2 cellular contexts compared by ENCODE assay signal in genomic region chr7:64889686-64890162, GRCh38.
TF ChIP-seq lines count a peak whose summit lies in the region.

No MANE protein-coding gene starts in this region.

TF ChIP-seq in A549, 52 proteins besides CTCF, POLR2A, EP300 and RAD21 (continued from another document):
- TF ChIP-seq PBX3 (IDR thresholded peaks at IDR 0.05) (no peak), FOSB (CRISPR knock-in tag; IDR thresholded peaks at IDR 0.05) (no peak), SREBF2 (IDR thresholded peaks at IDR 0.05) (no peak), CBX2 (IDR thresholded peaks at IDR 0.05; ENCODE audit: borderline replicate concordance, low read depth) (no peak), KDM1A (IDR thresholded peaks at IDR 0.05; ENCODE audit: low read depth) (no peak), HOXB5 (CRISPR knock-in tag; IDR thresholded peaks at IDR 0.05) (no peak)

TF ChIP-seq in H1, 55 proteins besides CTCF, POLR2A, EP300 and RAD21 (continued from another document):
- TF ChIP-seq SIN3A (conservative IDR thresholded peaks at IDR 0.05 in 1 of 2, IDR thresholded peaks at IDR 0.05 in 1 of 2; ENCODE audit: low read depth in 1 of 2, low read length in 2 of 2) (no peak), SUZ12 (IDR thresholded peaks at IDR 0.05; ENCODE audit: low read length) (no peak)
